ENCODE assay signal across 11 cellular contexts in genomic region chr2:203808041-203808750, GRCh38. TPM values are rescaled to one million over a fixed set of nuclear protein-coding genes. Genes with fewer than 3 reads are reported as not detected.
DNase-seq lines count a peak whose midpoint lies in the region; FAIRE-seq and TF ChIP-seq lines count a peak whose summit lies in the region.
"Had no signal": no experiment of that assay in that cellular context is flagged by ENCODE, and none has a peak within 500 bp of the region (broad histone marks: within the 10 kb centered on the region; RNA-seq: fewer than 3 reads in every experiment).

No MANE protein-coding gene starts in this region.

- CTCF ChIA-PET in SK-N-SH (lab: Yijun Ruan, JAX), result interaction anchor here (0.6 to 1.0 kb wide), 3 partner anchors 58 to 1209 kb away, joined by 3 read pairs; no protein-coding TSS in a partner anchor

- H3K9me3 ChIP-seq in SK-N-SH (0 out of 2 replicates have a peak, but pooled peaks cover 5% of the 10 kb centered on the region), small intestine (ENCODE audit: control insufficient read depth, low read depth) (no peaks in the 10 kb centered on the region)

- POLR2A ChIA-PET in SK-N-SH (lab: Yijun Ruan, JAX), result no interaction called here

- H3K36me3 ChIP-seq in SK-N-SH (replicated peaks in 1 of 2; ENCODE audit: control insufficient read depth in 1 of 2, insufficient read depth in 2 of 2, low read length in 1 of 2), result no peaks in the 10 kb centered on the region
- H3K36me3 ChIP-seq in small intestine (ENCODE audit: control insufficient read depth in 2 of 2, insufficient read depth in 2 of 2, low read length in 2 of 2), result no peaks in the 10 kb centered on the region

- no peaks in the 10 kb centered on the region for H3K79me2 ChIP-seq in SK-N-SH (ENCODE audit: insufficient read depth)

- DNase-seq in H54 (ENCODE audit: insufficient read length, low spot score) (no peak), SK-N-SH (no peak), fibroblast of pulmonary artery (ENCODE audit: low read depth) (peak; percentile 93), skeletal muscle cell (ENCODE audit: low read depth) (peak; percentile 90), NCI-H82 treated with DMSO at 0.1 percent for 48 hours (lab: John Stamatoyannopoulos, UW; ENCODE audit: unreplicated experiment) (no peak), small intestine (no peak)
- DNase-seq in stimulated activated CD8-positive, alpha-beta memory T cell treated with anti-CD3 and anti-CD28 coated beads, Interleukin-4, amount 100 ng/mL, for 48 hours, result no peak
- no peak for DNase-seq in activated CD4-positive, alpha-beta T cell treated with anti-CD3 and anti-CD28 coated beads for 4 hours
- DNase-seq: effector memory CD8-positive, alpha-beta T cell; left colon; NCI-H82 had no signal

- H3F3A ChIP-seq in SK-N-SH (replicated peaks; ENCODE audit: insufficient read depth), result peaks cover 62% of the 10 kb centered on the region

- peak; percentile 65 to 95; a peak in 3 of 4 replicates for TF ChIP-seq EP300 in SK-N-SH (IDR thresholded peaks at IDR 0.05; ENCODE audit: borderline replicate concordance in 1 of 2, low read depth in 1 of 2, low read length in 1 of 2)

- peak overlapping the region; percentile 81 to 96 for H3K27ac ChIP-seq in SK-N-SH (ENCODE audit: low read depth in 2 of 2, low read length in 1 of 2)
- H3K27ac ChIP-seq in small intestine (ENCODE audit: low read depth in 1 of 2, low read length in 1 of 2), result no peak overlapping the region

- H3K4me3 ChIP-seq in SK-N-SH (ENCODE audit: low read depth in 2 of 2, low read length in 1 of 2) (no peak overlapping the region), fibroblast of pulmonary artery (replicated peaks; ENCODE audit: low read depth, low read length) (no peak overlapping the region), skeletal muscle cell (ENCODE audit: low read depth, low read length) (no peak overlapping the region), small intestine (ENCODE audit: low read depth in 1 of 2, low read length in 2 of 2) (no peak overlapping the region)

- TF ChIP-seq CTCF in SK-N-SH (IDR thresholded peaks at IDR 0.05), result no peak
- no peak for TF ChIP-seq CTCF in fibroblast of pulmonary artery (IDR thresholded peaks at IDR 0.05; ENCODE audit: low read length, missing control alignments)

- peak overlapping the region; percentile 67 for H3K9ac ChIP-seq in SK-N-SH

- no peaks in the 10 kb centered on the region for H3K27me3 ChIP-seq in SK-N-SH (ENCODE audit: insufficient read depth)
- H3K27me3 ChIP-seq in small intestine (ENCODE audit: control insufficient read depth in 2 of 2, insufficient read depth in 2 of 2, low read length in 2 of 2), result no peaks in the 10 kb centered on the region

- TF ChIP-seq RAD21 in SK-N-SH (IDR thresholded peaks at IDR 0.05; ENCODE audit: low read length), result no peak

- H4K20me1 ChIP-seq in SK-N-SH (ENCODE audit: insufficient read depth), result no peaks in the 10 kb centered on the region

- no peaks in the 10 kb centered on the region for H3K9me2 ChIP-seq in SK-N-SH

- peak overlapping the region; percentile 39; the same call in 1 of the 2 replicates for H3K4me2 ChIP-seq in SK-N-SH

- peak overlapping the region; percentile 28; the same call in 1 of the 2 replicates for H2AFZ ChIP-seq in SK-N-SH (ENCODE audit: low read depth)

- 24% methylated on average over 7 of the region's 7 CpGs for WGBS in SK-N-SH (ENCODE audit: low lambda C conversion rate)
- 76 to 94% (median 94%) methylated on average over 7 of the region's 7 CpGs for WGBS in small intestine, 3 donors

- FAIRE-seq in H54 (lab: Jason Lieb, UNC) (peak; percentile 86), small intestine (lab: Jason Lieb, UNC) (no peak)

- TF ChIP-seq POLR2A in H54 (IDR thresholded peaks at IDR 0.05; ENCODE audit: low read depth, low read length), result no peak

- peaks cover 4 to 59% of the 10 kb centered on the region in 2 experiments for H3K4me1 ChIP-seq in SK-N-SH (ENCODE audit: control insufficient read depth in 1 of 2, insufficient read depth in 2 of 2, low read depth in 1 of 2, low read length in 1 of 2)
- H3K4me1 ChIP-seq in small intestine (ENCODE audit: control insufficient read depth in 2 of 2, insufficient read depth in 1 of 2, low read depth in 1 of 2, low read length in 1 of 2), result peaks cover 7 to 9% of the 10 kb centered on the region in 2 donors

TF ChIP-seq in SK-N-SH, 30 proteins besides CTCF, POLR2A, EP300 and RAD21 (continues in another document):
- TF ChIP-seq TAF1 (IDR thresholded peaks at IDR 0.05; ENCODE audit: borderline replicate concordance, low read depth, low read length), result peak; percentile 14; the same call in 1 of the 2 replicates
- TF ChIP-seq FOXJ3 (CRISPR knock-in tag; IDR thresholded peaks at IDR 0.05), result no peak
- TF ChIP-seq MAX (IDR thresholded peaks at IDR 0.05; ENCODE audit: low read depth), result peak; percentile 56
- peak; percentile 83; the same call in 1 of the 2 replicates for TF ChIP-seq PBX3 (IDR thresholded peaks at IDR 0.05)
- TF ChIP-seq REST (IDR thresholded peaks at IDR 0.05; ENCODE audit: low read depth, low read length), result peak; percentile 72
- no peak for TF ChIP-seq YY1 (IDR thresholded peaks at IDR 0.05; ENCODE audit: low read depth)
- peak; percentile 88; the same call in 1 of the 2 replicates for TF ChIP-seq TEAD4 (IDR thresholded peaks at IDR 0.05; ENCODE audit: borderline replicate concordance, insufficient read depth)
- TF ChIP-seq IRF3 (IDR thresholded peaks at IDR 0.05; ENCODE audit: low read depth, low read length), result no peak
- TF ChIP-seq USF2 (IDR thresholded peaks at IDR 0.05; ENCODE audit: borderline replicate concordance, low read depth, low read length), result no peak
- TF ChIP-seq GABPA (IDR thresholded peaks at IDR 0.05; ENCODE audit: low read depth), result no peak
- TF ChIP-seq NFIC (IDR thresholded peaks at IDR 0.05; ENCODE audit: borderline replicate concordance), result peak; percentile 91
- no peak for TF ChIP-seq RFX5 (IDR thresholded peaks at IDR 0.05; ENCODE audit: low read length)
- 0 out of 2 replicates have a peak, but pooled peaks have one; percentile 1 for TF ChIP-seq MEF2A (IDR thresholded peaks at IDR 0.05; ENCODE audit: borderline replicate concordance, low read depth)
- peak; percentile 56; the same call in 1 of the 2 replicates for TF ChIP-seq JUND (IDR thresholded peaks at IDR 0.05)
- TF ChIP-seq RCOR1 (IDR thresholded peaks at IDR 0.05; ENCODE audit: low read length), result no peak

RNA-seq across cellular contexts. Expression of gene CTLA4, which starts 59.4 kb away (rescaled TPM):
- polyA plus RNA-seq in SK-N-SH (2012; rRNA removed), result 0.03 TPM in 1 of 2 replicates, not detected in the other
- polyA plus RNA-seq in SK-N-SH (2012; cell fraction: cytosol; rRNA removed), result 0.01 TPM in 1 of 2 replicates, not detected in the other
- polyA plus RNA-seq in SK-N-SH (2012; cell fraction: nucleus; rRNA removed), result 0.26 and 0.97 TPM in 2 replicates
- polyA plus RNA-seq in small intestine, result under 1 TPM in 1 of 3 donors, not detected in 2; 0.57 TPM

Comparison
In these comparisons a context has a peak if more than half of its experiments do, and no peak if none do; other contexts are left out.
1. DNase-seq: peak in fibroblast of pulmonary artery (single experiment) and skeletal muscle cell (single experiment); none in H54 (single experiment), SK-N-SH (single experiment), stimulated activated CD8-positive, alpha-beta memory T cell treated with anti-CD3 and anti-CD28 coated beads, Interleukin-4, amount 100 ng/mL, for 48 hours (single experiment), NCI-H82 treated with DMSO at 0.1 percent for 48 hours (single experiment), small intestine (single experiment) and activated CD4-positive, alpha-beta T cell treated with anti-CD3 and anti-CD28 coated beads for 4 hours (0 of 2).
2. H3K27ac ChIP-seq: peak in SK-N-SH (2 of 2); none in small intestine (0 of 2).